8 cellular contexts compared by ENCODE assay signal in the genomic region with DNA sequence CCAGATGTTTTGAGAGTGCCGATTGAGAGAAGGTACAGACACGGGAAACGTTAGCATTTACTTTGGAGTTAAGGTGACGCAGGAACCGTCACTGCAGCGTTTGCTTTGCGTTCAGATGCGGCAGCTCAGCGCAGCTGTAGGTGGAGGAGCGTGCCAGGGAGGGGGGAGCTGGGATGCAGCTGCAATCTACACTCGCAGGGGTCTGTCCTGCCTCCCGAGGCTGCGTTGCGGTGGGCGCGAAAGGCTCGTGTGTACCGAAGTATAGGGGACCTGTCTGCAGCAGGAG. TPM values are rescaled to one million over a fixed set of nuclear protein-coding genes. Genes with fewer than 3 reads are reported as not detected.
DNase-seq lines count a peak whose midpoint lies in the region; ATAC-seq, FAIRE-seq and TF ChIP-seq lines count a peak whose summit lies in the region.

No MANE protein-coding gene starts in this region.

- peaks cover 34% of the 10 kb centered on the region for H4K20me1 ChIP-seq in osteoblast (ENCODE audit: insufficient read depth, low read length)

- H3K79me2 ChIP-seq in osteoblast (ENCODE audit: insufficient read depth, low read length) = peaks cover 36% of the 10 kb centered on the region

- H3K36me3 ChIP-seq in osteoblast (ENCODE audit: insufficient read depth, low read length) = no peaks in the 10 kb centered on the region

- H3K9me3 ChIP-seq in osteoblast (ENCODE audit: low read depth, low read length) = no peaks in the 10 kb centered on the region

- H3K27me3 ChIP-seq in osteoblast (ENCODE audit: insufficient read depth, low read length) = no peaks in the 10 kb centered on the region

- peaks cover 19% of the 10 kb centered on the region for H3K4me1 ChIP-seq in osteoblast (ENCODE audit: insufficient read depth, low read length)

- peak; percentile 38 for DNase-seq in A172 (ENCODE audit: low spot score)
- DNase-seq in GM12891 (ENCODE audit: insufficient read length, low spot score) = peak; percentile 37
- DNase-seq in NCI-H2196 (lab: John Stamatoyannopoulos, UW; ENCODE audit: unreplicated experiment) = peak; percentile 87
- peak; percentile 47 for DNase-seq in activated T-helper 1 cell treated with Interleukin-2 at 50 U/mL for 16 hours (ENCODE audit: low read depth)
- DNase-seq in fibroblast of pulmonary artery (ENCODE audit: low read depth) = peak; percentile 63
- peak; percentile 92 for DNase-seq in osteoblast (ENCODE audit: insufficient read length, low spot score, missing footprints)
- no peak for DNase-seq in G401 (ENCODE audit: low spot score)

- FAIRE-seq in GM12891 (lab: Jason Lieb, UNC) = no peak

- in situ Hi-C loops in G401 (cut with HindIII; ENCODE audit: low sequenced_read_pairs) = no loop called here

- ATAC-seq in HG02870 (IDR thresholded peaks at IDR 0.05; ENCODE audit: unreplicated experiment) = peak; percentile 32

- peak overlapping the region; percentile 92 for H2AFZ ChIP-seq in osteoblast (ENCODE audit: low read length)

- H3K27ac ChIP-seq in osteoblast (ENCODE audit: low read depth, low read length) = peak overlapping the region; percentile 70

- H3K4me3 ChIP-seq in fibroblast of pulmonary artery (replicated peaks; ENCODE audit: low read depth, low read length) = peak overlapping the region; percentile 66
- peak overlapping the region; percentile 87 for H3K4me3 ChIP-seq in osteoblast (ENCODE audit: insufficient read depth, low read length)

- TF ChIP-seq CTCF in fibroblast of pulmonary artery (IDR thresholded peaks at IDR 0.05; ENCODE audit: low read length, missing control alignments) (no peak), osteoblast (IDR thresholded peaks at IDR 0.05; ENCODE audit: extremely low read depth, low read depth, low read length) (no peak)

- no peak; the same call in 1 of the 2 replicates for TF ChIP-seq POLR2A in GM12891 (IDR thresholded peaks at IDR 0.05; ENCODE audit: low read depth, low read length)

- H3K4me2 ChIP-seq in osteoblast (ENCODE audit: insufficient read depth, low read length) = peak overlapping the region; percentile 98

TF ChIP-seq in GM12891, 5 proteins besides CTCF, POLR2A, EP300 and RAD21:
- TF ChIP-seq TAF1 (IDR thresholded peaks at IDR 0.05; ENCODE audit: low read depth, low read length) (peak; percentile 20; the same call in 1 of the 2 replicates), POLR2AphosphoS5 (IDR thresholded peaks at IDR 0.05; ENCODE audit: low read depth, low read length) (no peak), POU2F2 (IDR thresholded peaks at IDR 0.05; ENCODE audit: low read depth, low read length) (peak; percentile 55; the same call in 1 of the 2 replicates)

RNA-seq across cellular contexts. Expression of gene FYTTD1, which starts 0.4 kb away (rescaled TPM):
- total RNA-seq in A172 (2014; rRNA removed; shearing (Covaris generic)) = 69.8 and 87.7 TPM in 2 replicates
- polyA plus RNA-seq in GM12891 (2012; ENCODE audit: low read depth, missing spikeins) = 34.1 TPM
- 41.3 and 42.0 TPM in 2 replicates for total RNA-seq in osteoblast
- 42.6 and 94.6 TPM in 2 replicates for total RNA-seq in G401 (2014; rRNA removed; shearing (Covaris generic))

RNA-seq across cellular contexts. Expression of gene RUBCN, which starts 12.6 kb away (rescaled TPM):
- 27.0 and 42.2 TPM in 2 replicates for total RNA-seq in A172 (2014; rRNA removed; shearing (Covaris generic))
- 29.4 TPM for polyA plus RNA-seq in GM12891 (2012; ENCODE audit: low read depth, missing spikeins)
- total RNA-seq in osteoblast = 19.7 and 23.2 TPM in 2 replicates
- 3.8 and 9.4 TPM in 2 replicates for total RNA-seq in G401 (2014; rRNA removed; shearing (Covaris generic))

RNA-seq across cellular contexts. Expression of gene LRCH3, which starts 41.8 kb away (rescaled TPM):
- total RNA-seq in A172 (2014; rRNA removed; shearing (Covaris generic)) = 23.0 and 23.8 TPM in 2 replicates
- 19.6 TPM for polyA plus RNA-seq in GM12891 (2012; ENCODE audit: low read depth, missing spikeins)
- total RNA-seq in osteoblast = 61.9 and 91.6 TPM in 2 replicates
- total RNA-seq in G401 (2014; rRNA removed; shearing (Covaris generic)) = 24.6 and 27.0 TPM in 2 replicates
